13 cellular contexts compared by ENCODE assay signal in the genomic region with DNA sequence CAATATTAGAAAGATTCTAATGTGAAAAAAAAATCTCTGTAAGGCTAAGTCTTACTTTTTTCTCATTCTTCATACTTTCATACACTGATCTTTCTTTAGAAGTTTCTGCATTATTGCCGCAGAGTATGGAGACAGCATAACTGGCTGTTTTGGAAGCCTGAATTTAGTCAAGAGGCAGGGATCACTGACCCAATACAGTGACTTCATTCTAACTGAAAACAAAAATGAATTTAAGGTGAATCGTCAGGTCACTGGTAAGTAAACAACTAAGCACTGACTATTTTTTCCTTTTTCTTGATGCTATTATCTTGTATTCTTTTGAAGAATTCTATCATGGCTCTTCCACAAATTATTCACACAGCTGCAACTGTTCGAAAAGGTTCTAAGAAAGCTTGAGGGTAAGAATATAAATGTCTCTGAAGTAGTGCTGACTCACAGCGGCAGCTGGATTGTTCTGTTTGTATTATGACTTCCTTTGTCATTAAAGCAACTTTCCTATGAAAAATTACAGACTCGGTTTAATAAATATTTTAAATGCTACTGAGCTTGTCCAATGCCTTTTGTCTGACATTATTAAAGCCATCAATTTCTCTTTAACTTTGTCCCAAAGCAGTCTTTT.
DNase-seq lines count a peak whose midpoint lies in the region; ATAC-seq and TF ChIP-seq lines count a peak whose summit lies in the region.
"Had no signal": no experiment of that assay in that cellular context is flagged by ENCODE, and none has a peak within 500 bp of the region (broad histone marks: within the 10 kb centered on the region; RNA-seq: fewer than 3 reads in every experiment).

No MANE protein-coding gene starts in this region.

- peak overlapping the region; percentile 46 for H3K27ac ChIP-seq in SJSA1
- H3K27ac ChIP-seq: 22Rv1 had no signal

- peaks cover 7% of the 10 kb centered on the region for H3K4me1 Mint-ChIP-seq in type B pancreatic cell (ENCODE audit: unreplicated experiment)
- H3K4me1 Mint-ChIP-seq: activated B cell treated with CpG ODN at 0.5 μM for 24 hours had no signal

- no peak for TF ChIP-seq CTCF in type B pancreatic cell (conservative IDR thresholded peaks at IDR 0.05)

- H3K36me3 Mint-ChIP-seq in type B pancreatic cell, result no peaks in the 10 kb centered on the region

- peak overlapping the region; percentile 17 for H3K27ac Mint-ChIP-seq in type B pancreatic cell
- H3K27ac Mint-ChIP-seq: activated B cell treated with CpG ODN at 0.5 μM for 24 hours; activated T-helper 2 cell treated with anti-CD3 and anti-CD28 coated beads, Interferon-gamma antibody, Interleukin-2, Interleukin-4, amounts not matched to agents 10 μg/mL and 5 μg/mL and 100 μg/mL, durations not matched to agents 14 hours and 24 hours and 36 hours; stimulated activated naive CD8-positive, alpha-beta T cell treated with anti-CD3 and anti-CD28 coated beads, Interleukin-15, Interleukin-2, amounts not matched to agents 100 ng/mL and 50 ng/mL, for 24 hours had no signal

- no peaks in the 10 kb centered on the region for H3K9me3 Mint-ChIP-seq in type B pancreatic cell
- H3K9me3 Mint-ChIP-seq: activated B cell treated with CpG ODN at 0.5 μM for 24 hours had no signal

- no peak for ATAC-seq in HG02571 (IDR thresholded peaks at IDR 0.05; ENCODE audit: unreplicated experiment)

- DNase-seq in DMS 273 (lab: John Stamatoyannopoulos, UW; ENCODE audit: unreplicated experiment), result peak; percentile 18
- DNase-seq in DMS 273 treated with DMSO at 0.1 percent for 48 hours (lab: John Stamatoyannopoulos, UW), result no peak
- peak in 1 of 2 experiments; percentile 3 for DNase-seq in SJSA1 (ENCODE audit: low read depth in 1 of 2, low spot score in 2 of 2)
- DNase-seq in fibroblast of peridontal ligament (ENCODE audit: extremely low read depth), result peak; percentile 8
- no peak for DNase-seq in type B pancreatic cell (ENCODE audit: extremely low spot score, unreplicated experiment)
- DNase-seq in effector CD4-positive, alpha-beta T cell, result no peak
- no peak for DNase-seq in COLO668 (lab: John Stamatoyannopoulos, UW; ENCODE audit: unreplicated experiment)
- DNase-seq: activated B cell treated with CpG ODN at 0.5 μM for 24 hours, NCI-H1092 treated with DMSO at 0.1 percent for 48 hours had no signal

- H3K9me3 ChIP-seq in SJSA1 (replicated peaks), result no peaks in the 10 kb centered on the region

- H3K36me3 ChIP-seq in SJSA1, result no peaks in the 10 kb centered on the region

- no peak overlapping the region for H3K4me3 ChIP-seq in SJSA1

- H3K27me3 ChIP-seq in SJSA1 (replicated peaks), result no peaks in the 10 kb centered on the region

- no peak overlapping the region for H3K4me3 Mint-ChIP-seq in type B pancreatic cell
- H3K4me3 Mint-ChIP-seq: activated B cell treated with CpG ODN at 0.5 μM for 24 hours; stimulated activated naive CD8-positive, alpha-beta T cell treated with anti-CD3 and anti-CD28 coated beads, Interleukin-15, Interleukin-2, amounts not matched to agents 100 ng/mL and 50 ng/mL, for 24 hours had no signal

- no peaks in the 10 kb centered on the region; the same call in 1 of the 2 replicates for H3K4me1 ChIP-seq in SJSA1 (replicated peaks)

- H3K27me3 Mint-ChIP-seq in type B pancreatic cell, result no peaks in the 10 kb centered on the region
- H3K27me3 Mint-ChIP-seq: activated B cell treated with CpG ODN at 0.5 μM for 24 hours; stimulated activated naive CD8-positive, alpha-beta T cell treated with anti-CD3 and anti-CD28 coated beads, Interleukin-15, Interleukin-2, amounts not matched to agents 100 ng/mL and 50 ng/mL, for 24 hours had no signal

Comparison
In these comparisons a context has a peak if more than half of its experiments do, and no peak if none do; other contexts are left out.
1. DNase-seq: peak in DMS 273 (single experiment) and fibroblast of peridontal ligament (single experiment); none in DMS 273 treated with DMSO at 0.1 percent for 48 hours (single experiment), type B pancreatic cell (single experiment), effector CD4-positive, alpha-beta T cell (single experiment) and COLO668 (single experiment).